20 cellular contexts compared by ENCODE assay signal in genomic region chr4:160143574-160143973, GRCh38.
DNase-seq lines count a peak whose midpoint lies in the region; FAIRE-seq and TF ChIP-seq lines count a peak whose summit lies in the region.
"Had no signal": no experiment of that assay in that cellular context is flagged by ENCODE, and none has a peak within 500 bp of the region (broad histone marks: within the 10 kb centered on the region; RNA-seq: fewer than 3 reads in every experiment).

No MANE protein-coding gene starts in this region.

- H3K4me3 ChIP-seq in breast epithelium (no peak overlapping the region), bronchial epithelial cell (ENCODE audit: low read depth, low read length) (no peak overlapping the region)
- H3K4me3 ChIP-seq: HAP-1, K562, SJSA1 had no signal

- H3K9me3 ChIP-seq in breast epithelium = no peaks in the 10 kb centered on the region
- H3K9me3 ChIP-seq: HAP-1, SJSA1 had no signal

- no peaks in the 10 kb centered on the region for H3K36me3 Mint-ChIP-seq in MCF 10A (ENCODE audit: insufficient read depth, unreplicated experiment)
- no peaks in the 10 kb centered on the region for H3K36me3 Mint-ChIP-seq in type B pancreatic cell

- CTCF ChIA-PET in MCF 10A (lab: Yijun Ruan, JAX) = interaction anchor here (0.6 to 1.2 kb wide), 2 partner anchors 57 to 456 kb away, joined by 3 read pairs; no protein-coding TSS in a partner anchor

- H3K4me1 Mint-ChIP-seq in MCF 10A (ENCODE audit: insufficient read depth, unreplicated experiment) (peaks cover 5% of the 10 kb centered on the region), type B pancreatic cell (ENCODE audit: unreplicated experiment) (no peaks in the 10 kb centered on the region)
- H3K4me1 Mint-ChIP-seq: B cell had no signal

- TF ChIP-seq CTCF in MCF 10A (IDR thresholded peaks at IDR 0.05; ENCODE audit: unreplicated experiment) (no peak), breast epithelium (IDR thresholded peaks at IDR 0.05) (no peak), bronchial epithelial cell (IDR thresholded peaks at IDR 0.05; ENCODE audit: insufficient read depth, low read length, severe bottlenecking) (no peak), type B pancreatic cell (conservative IDR thresholded peaks at IDR 0.05) (no peak)

- POLR2A ChIA-PET in MCF 10A (lab: Yijun Ruan, JAX) = interaction anchor here (1.1 kb wide), 1 partner anchor 64 kb away, joined by 4 read pairs; no protein-coding TSS in a partner anchor

- H3K9me3 Mint-ChIP-seq in MCF 10A (ENCODE audit: unreplicated experiment) (no peaks in the 10 kb centered on the region), type B pancreatic cell (no peaks in the 10 kb centered on the region)

- H3K27me3 ChIP-seq in breast epithelium (no peaks in the 10 kb centered on the region), bronchial epithelial cell (ENCODE audit: control insufficient read depth, insufficient read depth, low read length) (no peaks in the 10 kb centered on the region)
- H3K27me3 ChIP-seq: SJSA1 had no signal

- DNase-seq in MCF 10A (ENCODE audit: unreplicated experiment) (peak; percentile 32), breast epithelium (ENCODE audit: low spot score in 2 of 2) (no peak), bronchial epithelial cell (ENCODE audit: low read depth) (peak; percentile 11), middle frontal gyrus (ENCODE audit: extremely low spot score, low spot score) (peak; percentile 22), type B pancreatic cell (ENCODE audit: extremely low spot score, unreplicated experiment) (no peak)
- no peak for DNase-seq in stimulated activated CD4-positive, alpha-beta T cell treated with anti-CD3 and anti-CD28 coated beads, Interleukin-4, amount 100 ng/mL, for 1 hour
- DNase-seq in activated CD8-positive, alpha-beta memory T cell treated with anti-CD3 and anti-CD28 coated beads, Interleukin-2, amount 50 U/mL, for 4 hours = no peak
- DNase-seq in stimulated activated CD4-positive, alpha-beta T cell treated with anti-CD3 and anti-CD28 coated beads, Interleukin-4, amount 100 ng/mL, for 24 hours = no peak
- DNase-seq: DMS 273 treated with DMSO at 0.1 percent for 48 hours, GF-D8, NCI-H1417 treated with DMSO at 0.1 percent for 48 hours, NCI-H187 treated with DMSO at 0.1 percent for 48 hours, NCI-H226, NCI-H524 treated with DMSO at 0.1 percent for 48 hours had no signal

- no peaks in the 10 kb centered on the region for H3K36me3 ChIP-seq in breast epithelium
- H3K36me3 ChIP-seq in bronchial epithelial cell (ENCODE audit: control insufficient read depth, insufficient read depth, low read length) = no peaks in the 10 kb centered on the region
- H3K36me3 ChIP-seq: HAP-1, SJSA1 had no signal

- intact Hi-C loops in MCF 10A (cut with micrococcal nuclease) (no loop called here), breast epithelium (cut with DNase I; ENCODE audit: low total_unique reads) (no loop called here)

- FAIRE-seq in bronchial epithelial cell (lab: Jason Lieb, UNC) = no peak
- FAIRE-seq: GM19239, K562 had no signal

- H3K4me3 Mint-ChIP-seq in MCF 10A (ENCODE audit: unreplicated experiment) (no peak overlapping the region), type B pancreatic cell (no peak overlapping the region)
- H3K4me3 Mint-ChIP-seq: B cell had no signal

- no peak for TF ChIP-seq POLR2A in breast epithelium (IDR thresholded peaks at IDR 0.05)

- no peak overlapping the region for H3K27ac ChIP-seq in breast epithelium
- H3K27ac ChIP-seq: 22Rv1, SJSA1 had no signal

- H3K4me1 ChIP-seq in breast epithelium = no peaks in the 10 kb centered on the region
- H3K4me1 ChIP-seq: HAP-1, SJSA1 had no signal

- BruUV-seq in MCF 10A (replicated peaks; lab: Mats Ljungman, UMichigan) = no TSS peak

- H3K27ac Mint-ChIP-seq in MCF 10A (ENCODE audit: low read depth, unreplicated experiment) = peak overlapping the region; percentile 37
- H3K27ac Mint-ChIP-seq in type B pancreatic cell = peak overlapping the region; percentile 7
- H3K27ac Mint-ChIP-seq: B cell had no signal

- no peaks in the 10 kb centered on the region for H3K27me3 Mint-ChIP-seq in MCF 10A (ENCODE audit: insufficient read depth, unreplicated experiment)
- no peaks in the 10 kb centered on the region for H3K27me3 Mint-ChIP-seq in type B pancreatic cell
- H3K27me3 Mint-ChIP-seq: B cell had no signal

Comparison
In these comparisons a context has a peak if more than half of its experiments do, and no peak if none do; other contexts are left out.
1. DNase-seq: peak in MCF 10A (single experiment), bronchial epithelial cell (single experiment) and middle frontal gyrus (single experiment); none in breast epithelium (0 of 2), type B pancreatic cell (single experiment), stimulated activated CD4-positive, alpha-beta T cell treated with anti-CD3 and anti-CD28 coated beads, Interleukin-4, amount 100 ng/mL, for 1 hour (single experiment), activated CD8-positive, alpha-beta memory T cell treated with anti-CD3 and anti-CD28 coated beads, Interleukin-2, amount 50 U/mL, for 4 hours (single experiment) and stimulated activated CD4-positive, alpha-beta T cell treated with anti-CD3 and anti-CD28 coated beads, Interleukin-4, amount 100 ng/mL, for 24 hours (single experiment).